In genomic region chr5:79417495-79417894, GRCh38 we compare ENCODE assay signal across 1 cellular context.
TF ChIP-seq lines count a peak whose summit lies in the region.

No MANE protein-coding gene starts in this region.

TF ChIP-seq in GM23338, 12 proteins besides CTCF, POLR2A, EP300 and RAD21 (continued from another document):
- TF ChIP-seq ZNF462 (CRISPR knock-in tag; IDR thresholded peaks at IDR 0.05): no peak
- no peak for TF ChIP-seq EZH2phosphoT487 (IDR thresholded peaks at IDR 0.05; ENCODE audit: unreplicated experiment)
- TF ChIP-seq JUNB (IDR thresholded peaks at IDR 0.05; ENCODE audit: unreplicated experiment): no peak
- no peak for TF ChIP-seq ETS1 (IDR thresholded peaks at IDR 0.05)
- TF ChIP-seq ZNF331 (CRISPR knock-in tag; IDR thresholded peaks at IDR 0.05; ENCODE audit: low read depth): no peak
- TF ChIP-seq NANOG (IDR thresholded peaks at IDR 0.05; ENCODE audit: borderline replicate concordance): no peak
- no peak for TF ChIP-seq EZH2 (IDR thresholded peaks at IDR 0.05; ENCODE audit: low read depth, unreplicated experiment)
- TF ChIP-seq POLR2AphosphoS5 (IDR thresholded peaks at IDR 0.05; ENCODE audit: low read depth): no peak
- no peak for TF ChIP-seq STAT1 (IDR thresholded peaks at IDR 0.05; ENCODE audit: unreplicated experiment)
- no peak for TF ChIP-seq CREB1 (CRISPR knock-in tag; IDR thresholded peaks at IDR 0.05; ENCODE audit: low read depth)
